Comparison of ENCODE assay signal across 8 cellular contexts in the genomic region with DNA sequence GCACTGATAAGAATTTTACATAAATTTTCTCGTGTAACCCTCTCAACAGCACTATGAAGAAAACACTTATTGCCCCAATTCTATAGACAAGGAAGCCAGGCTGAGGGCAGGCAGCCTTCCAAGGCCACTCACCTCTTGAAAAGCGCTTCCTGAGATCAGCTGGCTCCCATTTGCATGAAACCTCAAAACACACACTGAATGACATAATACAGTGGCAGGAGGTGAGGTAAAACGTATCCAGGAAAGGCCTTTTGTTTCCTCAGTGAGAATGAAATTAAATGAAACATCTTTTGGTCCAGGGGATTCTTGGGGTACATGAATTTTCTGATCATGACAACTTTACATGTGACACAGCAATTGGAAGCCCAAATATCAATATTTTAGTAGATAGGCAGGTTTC.
A peak's percentile ranks its signal among the peaks of the same experiment; 100 is the strongest.
DNase-seq lines count a peak whose midpoint lies in the region; ATAC-seq and TF ChIP-seq lines count a peak whose summit lies in the region.

No MANE protein-coding gene starts in this region.

- peak overlapping the region; percentile 4 to 58 (median 29) for H3K27ac ChIP-seq in sigmoid colon
- H3K27ac ChIP-seq in tibial artery, result no peak overlapping the region

- intact Hi-C loops in sigmoid colon (cut with DNase I) (no loop called here), tibial artery (cut with DNase I; ENCODE audit: low total_unique reads) (no loop called here)

- WGBS in sigmoid colon, 2 donors, result 15 to 37% methylated on average over 3 of the region's 3 CpGs

- no peak overlapping the region for H3K4me3 ChIP-seq in sigmoid colon
- H3K4me3 ChIP-seq in tibial artery, result no peak overlapping the region

- H3K4me1 ChIP-seq in sigmoid colon (peaks cover 0 to 7% (median 0%) of the 10 kb centered on the region in 4 donors), tibial artery (no peaks in the 10 kb centered on the region)

- TF ChIP-seq EP300 in sigmoid colon (IDR thresholded peaks at IDR 0.05), result no peak

- no peak for TF ChIP-seq CTCF in sigmoid colon (IDR thresholded peaks at IDR 0.05)
- TF ChIP-seq CTCF in tibial artery (IDR thresholded peaks at IDR 0.05), result no peak

- DNase-seq in ELR (ENCODE audit: low read depth), result peak; percentile 30
- DNase-seq in HT1080 (ENCODE audit: low read depth), result peak; percentile 69
- peak; percentile 80 for DNase-seq in astrocyte of the hippocampus (ENCODE audit: low read depth, low spot score)
- no peak for DNase-seq in sigmoid colon
- DNase-seq in tibial artery, result no peak
- DNase-seq in GM19238 (ENCODE audit: insufficient read length, low spot score), result no peak
- DNase-seq in NCI-H146 (lab: John Stamatoyannopoulos, UW), result no peak

- no peaks in the 10 kb centered on the region for H3K27me3 ChIP-seq in sigmoid colon
- H3K27me3 ChIP-seq in tibial artery, result no peaks in the 10 kb centered on the region

- peak; percentile 78 for ATAC-seq in GM21390 (IDR thresholded peaks at IDR 0.05; ENCODE audit: unreplicated experiment)

- TF ChIP-seq POLR2A in sigmoid colon (IDR thresholded peaks at IDR 0.05), result no peak

- H3K36me3 ChIP-seq in sigmoid colon (no peaks in the 10 kb centered on the region), tibial artery (peaks cover 0 to 10% (median 0%) of the 10 kb centered on the region in 3 donors)

- H3K9me3 ChIP-seq in sigmoid colon (no peaks in the 10 kb centered on the region), tibial artery (peaks cover 0 to 6% (median 0%) of the 10 kb centered on the region in 3 donors)

Comparison
In these comparisons a context has a peak if more than half of its experiments do, and no peak if none do; other contexts are left out.
1. DNase-seq: peak in ELR (single experiment), HT1080 (single experiment) and astrocyte of the hippocampus (single experiment); none in sigmoid colon (single experiment), tibial artery (0 of 2), GM19238 (single experiment) and NCI-H146 (single experiment).
2. H3K27ac ChIP-seq: peak in sigmoid colon (4 of 4); none in tibial artery (0 of 2).